Comparison of ENCODE assay signal across 1 cellular context in the genomic region with DNA sequence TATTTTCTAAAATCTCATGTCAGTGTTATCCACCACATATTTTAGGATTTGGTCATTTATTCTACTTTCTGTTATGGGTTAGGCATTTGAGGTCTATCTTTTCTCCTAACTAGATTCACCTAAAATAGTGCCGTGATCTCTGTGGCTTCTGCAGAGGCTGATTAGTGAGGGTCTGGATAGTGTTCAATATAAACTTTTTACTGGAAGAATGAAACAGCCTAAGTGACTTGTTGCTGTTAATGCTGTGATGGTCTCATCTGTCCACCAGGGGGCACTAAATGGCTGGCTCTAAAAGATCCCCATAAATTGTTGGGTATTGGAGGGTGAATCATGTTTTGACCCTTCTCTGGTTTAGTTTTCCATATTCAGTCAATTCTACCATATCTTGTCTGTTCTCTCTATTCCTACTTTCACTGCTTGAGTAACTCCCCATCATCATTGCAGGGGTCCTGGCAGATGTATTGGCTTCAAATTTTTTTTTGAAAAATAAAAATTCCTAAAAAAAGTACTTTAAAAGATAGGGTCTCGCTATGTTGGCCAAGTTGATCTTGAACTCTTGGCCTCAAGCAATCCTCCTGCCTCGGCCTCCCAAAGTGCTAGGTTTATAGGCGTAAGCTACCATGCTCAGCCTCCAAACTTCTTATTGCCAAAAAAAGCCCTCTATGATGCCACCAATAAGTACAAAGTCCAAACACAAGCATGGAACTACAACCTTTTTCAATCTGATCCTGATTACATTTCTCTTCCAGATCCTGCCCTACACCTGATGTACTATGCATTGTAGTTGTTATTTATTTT.
TF ChIP-seq lines count a peak whose summit lies in the region.

No MANE protein-coding gene starts in this region.

TF ChIP-seq in K562, 482 proteins besides CTCF, POLR2A, EP300 and RAD21 (continued from another document):
- TF ChIP-seq, protein P1, sequence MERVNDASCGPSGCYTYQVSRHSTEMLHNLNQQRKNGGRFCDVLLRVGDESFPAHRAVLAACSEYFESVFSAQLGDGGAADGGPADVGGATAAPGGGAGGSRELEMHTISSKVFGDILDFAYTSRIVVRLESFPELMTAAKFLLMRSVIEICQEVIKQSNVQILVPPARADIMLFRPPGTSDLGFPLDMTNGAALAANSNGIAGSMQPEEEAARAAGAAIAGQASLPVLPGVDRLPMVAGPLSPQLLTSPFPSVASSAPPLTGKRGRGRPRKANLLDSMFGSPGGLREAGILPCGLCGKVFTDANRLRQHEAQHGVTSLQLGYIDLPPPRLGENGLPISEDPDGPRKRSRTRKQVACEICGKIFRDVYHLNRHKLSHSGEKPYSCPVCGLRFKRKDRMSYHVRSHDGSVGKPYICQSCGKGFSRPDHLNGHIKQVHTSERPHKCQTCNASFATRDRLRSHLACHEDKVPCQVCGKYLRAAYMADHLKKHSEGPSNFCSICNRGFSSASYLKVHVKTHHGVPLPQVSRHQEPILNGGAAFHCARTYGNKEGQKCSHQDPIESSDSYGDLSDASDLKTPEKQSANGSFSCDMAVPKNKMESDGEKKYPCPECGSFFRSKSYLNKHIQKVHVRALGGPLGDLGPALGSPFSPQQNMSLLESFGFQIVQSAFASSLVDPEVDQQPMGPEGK (CRISPR knock-in tag; IDR thresholded peaks at IDR 0.05; ENCODE audit: borderline replicate concordance), result no peak
- TF ChIP-seq KLF1 (tag; IDR thresholded peaks at IDR 0.05) (no peak), CBX3 (IDR thresholded peaks at IDR 0.05; ENCODE audit: borderline replicate concordance in 1 of 2, low read length in 2 of 2) (0 out of 3 replicates have a peak, but pooled peaks of 1 of the 2 experiments have one; percentile 20), SMARCE1 (IDR thresholded peaks at IDR 0.05) (no peak), ARID2 (IDR thresholded peaks at IDR 0.05) (0 out of 2 replicates have a peak, but pooled peaks have one; percentile 20), JUNB (CRISPR knock-in tag; conservative IDR thresholded peaks at IDR 0.05) (no peak), ZNF766 (CRISPR knock-in tag; conservative IDR thresholded peaks at IDR 0.05) (no peak), ATF1 (CRISPR knock-in tag; IDR thresholded peaks at IDR 0.05) (no peak), ATF1 (tag; IDR thresholded peaks at IDR 0.05) (no peak), BCL6 (CRISPR knock-in tag; IDR thresholded peaks at IDR 0.05) (no peak), FOXA1 (IDR thresholded peaks at IDR 0.05; ENCODE audit: borderline replicate concordance) (no peak), TEAD4 (IDR thresholded peaks at IDR 0.05; ENCODE audit: low read length) (peak; percentile 27; the same call in 1 of the 2 replicates), TEAD4 (CRISPR knock-in tag; IDR thresholded peaks at IDR 0.05; ENCODE audit: borderline replicate concordance) (no peak)
